In genomic region chr9:123238364-123238763, GRCh38 we compare ENCODE assay signal across 24 cellular contexts. TPM values are rescaled to one million over a fixed set of nuclear protein-coding genes. Genes with fewer than 3 reads are reported as not detected.
DNase-seq lines count a peak whose midpoint lies in the region; ATAC-seq and TF ChIP-seq lines count a peak whose summit lies in the region.
"Had no signal": no experiment of that assay in that cellular context is flagged by ENCODE, and none has a peak within 500 bp of the region (broad histone marks: within the 10 kb centered on the region; RNA-seq: fewer than 3 reads in every experiment).

No MANE protein-coding gene starts in this region.

- H4K20me1 ChIP-seq in DOHH2 (ENCODE audit: control insufficient read depth, insufficient read depth, low read depth, low read length) = no peaks in the 10 kb centered on the region

- peak overlapping the region; percentile 100 for H3K27ac ChIP-seq in DOHH2 (ENCODE audit: low read depth, low read length)
- H3K27ac ChIP-seq in effector memory CD4-positive, alpha-beta T cell (ENCODE audit: insufficient read depth, low read length, poor library complexity, severe bottlenecking) = no peak overlapping the region
- H3K27ac ChIP-seq: neutrophil, SJCRH30 had no signal

- no peak for TF ChIP-seq CTCF in DOHH2 (IDR thresholded peaks at IDR 0.05; ENCODE audit: low read depth, low read length, poor library complexity, severe bottlenecking)
- no peak for TF ChIP-seq CTCF in GM20000 (IDR thresholded peaks at IDR 0.05; ENCODE audit: extremely low read depth, missing control alignments)

- intact Hi-C loops in left colon (cut with DNase I, micrococcal nuclease) = no loop called here

- H3F3A ChIP-seq in DOHH2 (ENCODE audit: control insufficient read depth, insufficient read depth) = peaks cover 60% of the 10 kb centered on the region

- H3K4me1 ChIP-seq in DOHH2 (ENCODE audit: control insufficient read depth, low read length) = peaks cover 97% of the 10 kb centered on the region
- H3K4me1 ChIP-seq in effector memory CD4-positive, alpha-beta T cell (ENCODE audit: control insufficient read depth, insufficient read depth, low read length, poor library complexity, severe bottlenecking) = no peaks in the 10 kb centered on the region

- no peaks in the 10 kb centered on the region for H3K9me2 ChIP-seq in DOHH2 (replicated peaks; ENCODE audit: control insufficient read depth, low read length)

- peak; percentile 44 for ATAC-seq in HG03521 (IDR thresholded peaks at IDR 0.05; ENCODE audit: unreplicated experiment)
- peak; percentile 52 for ATAC-seq in esophagus mucosa
- ATAC-seq in left colon = no peak
- ATAC-seq: activated CD4-positive, alpha-beta T cell treated with anti-CD3 and anti-CD28 coated beads for 36 hours had no signal

- DNase-seq in GM20000 (ENCODE audit: low spot score) (peak; percentile 18), GDM1 (lab: John Stamatoyannopoulos, UW) (no peak), mucosa of gallbladder (ENCODE audit: low spot score) (no peak), left colon (no peak)
- DNase-seq in effector memory CD4-positive, alpha-beta T cell = no peak
- DNase-seq: activated CD4-positive, alpha-beta T cell treated with anti-CD3 and anti-CD28 coated beads for 36 hours; activated CD8-positive, alpha-beta memory T cell treated with anti-CD3 and anti-CD28 coated beads, Interleukin-2, amount 50 U/mL, for 48 hours; activated gamma-delta T cell treated with Interleukin-2 at 50 U/mL for 16 hours; aorta; CD4-positive, alpha-beta memory T cell; cerebellar nuclear complex; DMS79 treated with DMSO at 0.1 percent for 48 hours; endodermal cell; hippocampal formation; kidney glomerular epithelial cell; midbrain; NCI-H1048; NCI-H526 treated with DMSO at 0.1 percent for 48 hours; stimulated activated CD4-positive, alpha-beta T cell treated with anti-CD3 and anti-CD28 coated beads, Interleukin-15, amount 100 ng/mL, for 24 hours had no signal

- no peaks in the 10 kb centered on the region for H3K9me3 ChIP-seq in DOHH2 (ENCODE audit: control insufficient read depth, insufficient read depth, low read length)
- H3K9me3 ChIP-seq in effector memory CD4-positive, alpha-beta T cell (ENCODE audit: control insufficient read depth, low read length) = no peaks in the 10 kb centered on the region
- H3K9me3 ChIP-seq: neutrophil had no signal

- peaks cover 88% of the 10 kb centered on the region for H3K79me2 ChIP-seq in DOHH2 (ENCODE audit: control insufficient read depth, low read length)

- H3K27me3 ChIP-seq in DOHH2 (ENCODE audit: control insufficient read depth, low read length) = no peaks in the 10 kb centered on the region
- no peaks in the 10 kb centered on the region for H3K27me3 ChIP-seq in effector memory CD4-positive, alpha-beta T cell (replicated peaks; ENCODE audit: control insufficient read depth, insufficient read depth, low read length, poor library complexity, severe bottlenecking)
- H3K27me3 ChIP-seq: neutrophil, SJCRH30 had no signal

- peak overlapping the region; percentile 64 for H3K4me3 ChIP-seq in DOHH2 (ENCODE audit: low read length)
- H3K4me3 ChIP-seq in effector memory CD4-positive, alpha-beta T cell (ENCODE audit: insufficient read depth, low read depth, low read length, poor library complexity, severe bottlenecking) = no peak overlapping the region
- H3K4me3 ChIP-seq: SJCRH30 had no signal

- H3K4me2 ChIP-seq in DOHH2 (ENCODE audit: low read length) = peak overlapping the region; percentile 90

- H3K36me3 ChIP-seq in DOHH2 (ENCODE audit: control insufficient read depth, low read length) = peaks cover 38% of the 10 kb centered on the region
- no peaks in the 10 kb centered on the region for H3K36me3 ChIP-seq in effector memory CD4-positive, alpha-beta T cell (ENCODE audit: control insufficient read depth, insufficient read depth, low read length)
- H3K36me3 ChIP-seq: neutrophil, SJCRH30 had no signal

RNA-seq across cellular contexts. Expression of gene STRBP, which starts 30.0 kb away (rescaled TPM):
- total RNA-seq in esophagus mucosa (31.2 TPM), mucosa of gallbladder (37.2 TPM), left colon (10 to 100 TPM; 46.5 to 47.2 TPM)
